18 cellular contexts compared by ENCODE assay signal in the genomic region with DNA sequence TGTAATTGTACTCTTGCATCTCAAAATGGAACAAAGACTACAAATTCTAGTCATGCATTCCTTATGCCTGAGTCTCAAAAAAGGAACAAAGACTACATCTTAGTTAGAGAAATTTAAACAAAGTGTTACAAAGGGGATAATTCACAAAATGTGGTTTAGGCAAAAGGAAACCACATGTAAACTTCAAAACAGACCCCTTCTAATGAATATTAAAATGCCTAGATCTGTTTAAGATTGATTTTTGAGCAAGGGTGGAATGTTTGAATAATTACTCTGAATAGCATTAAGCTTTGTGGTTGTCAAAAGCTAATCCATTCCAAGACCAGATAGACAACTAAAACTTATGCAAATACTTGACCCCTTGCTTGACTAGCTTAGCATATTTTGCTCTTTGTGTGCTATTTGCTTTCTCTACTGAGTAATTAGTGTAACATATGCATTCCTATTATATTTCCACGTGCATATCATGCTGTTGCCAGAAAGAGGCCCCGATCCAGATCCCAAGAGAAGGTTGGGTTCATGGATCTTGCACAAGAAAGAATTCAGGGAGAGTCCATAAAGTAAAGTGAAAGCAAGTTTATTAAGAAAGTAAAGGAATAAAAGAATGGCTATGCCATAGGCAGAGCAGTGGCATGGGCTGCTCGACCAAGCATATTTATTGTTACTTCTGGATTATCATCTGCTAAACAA.
"Had no signal": no experiment of that assay in that cellular context is flagged by ENCODE, and none has a peak within 500 bp of the region (broad histone marks: within the 10 kb centered on the region; RNA-seq: fewer than 3 reads in every experiment).

No MANE protein-coding gene starts in this region.

- H3K27me3 ChIP-seq: breast epithelium, dorsolateral prefrontal cortex, spleen, stomach, testis, upper lobe of left lung had no signal

- DNase-seq: activated CD4-positive, alpha-beta T cell treated with anti-CD3 and anti-CD28 coated beads for 4 hours; activated CD8-positive, alpha-beta T cell treated with anti-CD3 and anti-CD28 coated beads for 36 hours; activated effector memory CD4-positive, alpha-beta T cell treated with anti-CD3 and anti-CD28 coated beads, Interleukin-2, amount 50 U/mL, for 16 hours; activated T-cell treated with anti-CD3 and anti-CD28 coated beads, Interleukin-2, amount 50 U/mL, for 4 hours; amniotic stem cell; dorsolateral prefrontal cortex; endodermal cell; head of caudate nucleus; spleen; stimulated activated CD4-positive, alpha-beta T cell treated with anti-CD3 and anti-CD28 coated beads, Interleukin-1b, Interleukin-23, amount 100 ng/mL, for 48 hours; stomach; T-helper 17 cell; testis; upper lobe of left lung had no signal

- H3K9me3 ChIP-seq: testis had no signal

- H3K4me3 ChIP-seq: breast epithelium, dorsolateral prefrontal cortex, spleen, stomach, testis, upper lobe of left lung had no signal

- H3K4me1 ChIP-seq: breast epithelium, spleen, stomach, testis, upper lobe of left lung had no signal

- ATAC-seq: activated CD8-positive, alpha-beta T cell treated with anti-CD3 and anti-CD28 coated beads for 36 hours; activated naive CD4-positive, alpha-beta T cell treated with anti-CD3 and anti-CD28 coated beads, Interleukin-2, amount 50 U/mL, for 72 hours; activated T-cell treated with anti-CD3 and anti-CD28 coated beads, Interleukin-2, amount 50 U/mL, for 4 hours; sciatic nerve; T-helper 17 cell had no signal

- H3K27me3 Mint-ChIP-seq: activated CD8-positive, alpha-beta T cell treated with anti-CD3 and anti-CD28 coated beads for 36 hours; T-helper 17 cell had no signal

- H3K36me3 ChIP-seq: breast epithelium, spleen, stomach, upper lobe of left lung had no signal

- H3K27ac Mint-ChIP-seq: activated CD8-positive, alpha-beta T cell treated with anti-CD3 and anti-CD28 coated beads for 36 hours; activated naive CD4-positive, alpha-beta T cell treated with anti-CD3 and anti-CD28 coated beads, Interleukin-2, amount 50 U/mL, for 72 hours; endodermal cell; nephron; T-helper 17 cell had no signal

- H3K4me1 Mint-ChIP-seq: endodermal cell, nephron, T-helper 17 cell had no signal

- H3K27ac ChIP-seq: breast epithelium, dorsolateral prefrontal cortex, spleen, stomach, testis, upper lobe of left lung had no signal

- H3K36me3 Mint-ChIP-seq: activated naive CD4-positive, alpha-beta T cell treated with anti-CD3 and anti-CD28 coated beads, Interleukin-2, amount 50 U/mL, for 72 hours had no signal

- H3K4me3 Mint-ChIP-seq: activated CD8-positive, alpha-beta T cell treated with anti-CD3 and anti-CD28 coated beads for 36 hours; activated T-cell treated with anti-CD3 and anti-CD28 coated beads, Interleukin-2, amount 50 U/mL, for 4 hours; endodermal cell; nephron; T-helper 17 cell had no signal
